In the genomic region with DNA sequence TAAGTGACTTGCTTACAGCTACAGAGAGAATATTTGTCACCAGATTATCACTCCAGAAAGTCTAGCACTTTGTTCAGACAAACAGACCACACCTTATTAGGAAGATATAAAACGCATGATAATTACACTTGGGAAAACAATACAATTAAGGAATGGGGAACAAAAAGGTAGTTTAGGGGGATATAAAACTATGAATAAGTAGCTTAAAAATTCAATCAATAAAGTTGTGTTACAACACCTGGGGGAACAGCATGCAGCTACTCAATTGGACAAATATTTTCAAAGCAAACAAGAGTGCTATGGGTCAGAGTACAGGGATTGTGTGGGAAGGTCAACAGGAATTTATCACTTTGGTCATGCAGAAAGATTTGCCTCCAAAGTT, we compare ENCODE assay signal across 17 cellular contexts. TPM values are rescaled to one million over a fixed set of nuclear protein-coding genes. Genes with fewer than 3 reads are reported as not detected.
DNase-seq lines count a peak whose midpoint lies in the region; ATAC-seq and TF ChIP-seq lines count a peak whose summit lies in the region.
"Had no signal": no experiment of that assay in that cellular context is flagged by ENCODE, and none has a peak within 500 bp of the region (broad histone marks: within the 10 kb centered on the region; RNA-seq: fewer than 3 reads in every experiment).

No MANE protein-coding gene starts in this region.

- H3K27me3 ChIP-seq in left lung, result no peaks in the 10 kb centered on the region

- no peaks in the 10 kb centered on the region for H3K36me3 ChIP-seq in left lung

- H3K9me3 Mint-ChIP-seq in stimulated activated naive CD8-positive, alpha-beta T cell treated with anti-CD3 and anti-CD28 coated beads, Interleukin-15, Interleukin-2, amounts not matched to agents 100 ng/mL and 50 ng/mL, for 24 hours, result no peaks in the 10 kb centered on the region
- H3K9me3 Mint-ChIP-seq: effector memory CD8-positive, alpha-beta T cell; HFFc6; T-cell had no signal

- DNase-seq in stimulated activated naive CD8-positive, alpha-beta T cell treated with anti-CD3 and anti-CD28 coated beads, Interleukin-15, Interleukin-2, amounts not matched to agents 100 U/mL and 50 U/mL, for 24 hours, result no peak
- DNase-seq in left lobe of liver (ENCODE audit: low spot score) (no peak), HuH-7.5 (ENCODE audit: low spot score) (no peak), HCEC 1CT (no peak), left lung (no peak)
- DNase-seq: activated CD4-positive, CD25-positive, alpha-beta regulatory T cell; activated effector memory CD4-positive, alpha-beta T cell treated with Interleukin-2 at 50 U/mL for 16 hours; effector memory CD8-positive, alpha-beta T cell; head of caudate nucleus; HFFc6; NCI-H2081 treated with DMSO at 0.1 percent for 48 hours; NCI-H524 had no signal

- intact Hi-C loops in left lung (cut with DNase I), result no loop called here

- H3K4me3 ChIP-seq in left lung, result no peak overlapping the region

- peak overlapping the region; percentile 90 for H3K27ac Mint-ChIP-seq in stimulated activated naive CD8-positive, alpha-beta T cell treated with anti-CD3 and anti-CD28 coated beads, Interleukin-15, Interleukin-2, amounts not matched to agents 100 ng/mL and 50 ng/mL, for 24 hours
- H3K27ac Mint-ChIP-seq: effector memory CD8-positive, alpha-beta T cell; HFFc6; T-cell had no signal

- H3K4me3 Mint-ChIP-seq in stimulated activated naive CD8-positive, alpha-beta T cell treated with anti-CD3 and anti-CD28 coated beads, Interleukin-15, Interleukin-2, amounts not matched to agents 100 ng/mL and 50 ng/mL, for 24 hours, result no peak overlapping the region
- H3K4me3 Mint-ChIP-seq: effector memory CD8-positive, alpha-beta T cell; HFFc6 had no signal

- no peak for ATAC-seq in stimulated activated naive CD8-positive, alpha-beta T cell treated with anti-CD3 and anti-CD28 coated beads, Interleukin-15, Interleukin-2, amounts not matched to agents 100 U/mL and 50 U/mL, for 24 hours
- ATAC-seq in left lobe of liver, result peak; percentile 60
- no peak for ATAC-seq in left lung
- no peak for ATAC-seq in GM19455 (IDR thresholded peaks at IDR 0.05; ENCODE audit: unreplicated experiment)
- ATAC-seq: effector memory CD8-positive, alpha-beta T cell had no signal

- H3K27ac ChIP-seq in VCaP, result peak overlapping the region; percentile 14; the same call in 1 of the 2 replicates
- no peak overlapping the region for H3K27ac ChIP-seq in left lung
- H3K27ac ChIP-seq: KMS-11 had no signal

- no peaks in the 10 kb centered on the region for H3K36me3 Mint-ChIP-seq in stimulated activated naive CD8-positive, alpha-beta T cell treated with anti-CD3 and anti-CD28 coated beads, Interleukin-15, Interleukin-2, amounts not matched to agents 100 ng/mL and 50 ng/mL, for 24 hours (ENCODE audit: low read depth)
- H3K36me3 Mint-ChIP-seq: T-cell had no signal

- H3K27me3 Mint-ChIP-seq in stimulated activated naive CD8-positive, alpha-beta T cell treated with anti-CD3 and anti-CD28 coated beads, Interleukin-15, Interleukin-2, amounts not matched to agents 100 ng/mL and 50 ng/mL, for 24 hours, result peaks cover 8% of the 10 kb centered on the region

- no peaks in the 10 kb centered on the region for H3K9me3 ChIP-seq in left lung

- H3K4me1 Mint-ChIP-seq in stimulated activated naive CD8-positive, alpha-beta T cell treated with anti-CD3 and anti-CD28 coated beads, Interleukin-15, Interleukin-2, amounts not matched to agents 100 ng/mL and 50 ng/mL, for 24 hours (ENCODE audit: low read depth), result peaks cover 33% of the 10 kb centered on the region

- H3K4me1 ChIP-seq in left lung, result no peaks in the 10 kb centered on the region

- TF ChIP-seq CTCF in VCaP (conservative IDR thresholded peaks at IDR 0.05) (no peak), left lung (IDR thresholded peaks at IDR 0.05) (no peak)

RNA-seq across cellular contexts. Expression of gene CLDN1, which starts 15.1 kb away (rescaled TPM):
- total RNA-seq in left lobe of liver (109 TPM), left lung (10 to 100 TPM; 37.4 to 78.8 TPM)
